17 cellular contexts compared by ENCODE assay signal in genomic region chr1:55650449-55650848, GRCh38.
A peak's percentile ranks its signal among the peaks of the same experiment; 100 is the strongest.
DNase-seq lines count a peak whose midpoint lies in the region; ATAC-seq and TF ChIP-seq lines count a peak whose summit lies in the region.
"Had no signal": no experiment of that assay in that cellular context is flagged by ENCODE, and none has a peak within 500 bp of the region (broad histone marks: within the 10 kb centered on the region; RNA-seq: fewer than 3 reads in every experiment).

No MANE protein-coding gene starts in this region.

- peaks cover 1% of the 10 kb centered on the region for H3K27me3 Mint-ChIP-seq in activated naive CD8-positive, alpha-beta T cell treated with anti-CD3 and anti-CD28 coated beads, Interleukin-2, amount 50 U/mL, for 24 hours
- H3K27me3 Mint-ChIP-seq: CD4-positive, CD25-positive, alpha-beta regulatory T cell had no signal

- no peak for TF ChIP-seq CTCF in AG10803 (conservative IDR thresholded peaks at IDR 0.05; ENCODE audit: low read length)
- no peak for TF ChIP-seq CTCF in ascending aorta (IDR thresholded peaks at IDR 0.05)

- H3K27ac Mint-ChIP-seq in activated naive CD8-positive, alpha-beta T cell treated with anti-CD3 and anti-CD28 coated beads, Interleukin-2, amount 50 U/mL, for 24 hours: no peak overlapping the region
- H3K27ac Mint-ChIP-seq: CD4-positive, CD25-positive, alpha-beta regulatory T cell had no signal

- H3K27me3 ChIP-seq in ascending aorta: no peaks in the 10 kb centered on the region

- H3K36me3 ChIP-seq in ascending aorta: no peaks in the 10 kb centered on the region

- H3K4me3 ChIP-seq in AG10803 (ENCODE audit: low read length): no peak overlapping the region
- H3K4me3 ChIP-seq in ascending aorta: no peak overlapping the region
- H3K4me3 ChIP-seq: PC-9 had no signal

- H3K27ac ChIP-seq in ascending aorta: peak overlapping the region; percentile 51 to 62
- H3K27ac ChIP-seq: PC-9 had no signal

- no peaks in the 10 kb centered on the region for H3K4me1 Mint-ChIP-seq in activated naive CD8-positive, alpha-beta T cell treated with anti-CD3 and anti-CD28 coated beads, Interleukin-2, amount 50 U/mL, for 24 hours
- H3K4me1 Mint-ChIP-seq: CD4-positive, CD25-positive, alpha-beta regulatory T cell had no signal

- DNase-seq in AG10803 (ENCODE audit: low read depth): peak; percentile 44
- DNase-seq in ascending aorta (ENCODE audit: low spot score in 2 of 2): no peak
- peak; percentile 60 for DNase-seq in fibroblast of gingiva (ENCODE audit: low read depth)
- peak; percentile 19 for DNase-seq in pons (ENCODE audit: low spot score)
- no peak for DNase-seq in NCI-H128 (lab: John Stamatoyannopoulos, UW; ENCODE audit: unreplicated experiment)
- DNase-seq in activated naive CD8-positive, alpha-beta T cell treated with anti-CD3 and anti-CD28 coated beads, Interleukin-2, amount 50 U/mL, for 24 hours: no peak
- no peak for DNase-seq in hepatic stellate cell (ENCODE audit: low spot score)
- no peak for DNase-seq in mesenteric fat pad (ENCODE audit: low spot score)
- DNase-seq: AML-193; CD4-positive, CD25-positive, alpha-beta regulatory T cell; DMS79; MV-4-11; NCI-H1436 treated with DMSO at 0.1 percent for 48 hours; NCI-H345; NCI-H69; PC-9 had no signal

- no peaks in the 10 kb centered on the region for H3K9me3 ChIP-seq in ascending aorta

- no peaks in the 10 kb centered on the region for H3K9me3 Mint-ChIP-seq in activated naive CD8-positive, alpha-beta T cell treated with anti-CD3 and anti-CD28 coated beads, Interleukin-2, amount 50 U/mL, for 24 hours

- no peaks in the 10 kb centered on the region for H3K36me3 Mint-ChIP-seq in activated naive CD8-positive, alpha-beta T cell treated with anti-CD3 and anti-CD28 coated beads, Interleukin-2, amount 50 U/mL, for 24 hours (ENCODE audit: low read depth)
- H3K36me3 Mint-ChIP-seq: CD4-positive, CD25-positive, alpha-beta regulatory T cell had no signal

- no peak for ATAC-seq in activated naive CD8-positive, alpha-beta T cell treated with anti-CD3 and anti-CD28 coated beads, Interleukin-2, amount 50 U/mL, for 24 hours
- ATAC-seq: HCT116 had no signal

- peaks cover 0 to 6% of the 10 kb centered on the region in 2 donors for H3K4me1 ChIP-seq in ascending aorta

- intact Hi-C loops in ascending aorta (cut with DNase I): no loop called here

- no peak overlapping the region for H3K4me3 Mint-ChIP-seq in activated naive CD8-positive, alpha-beta T cell treated with anti-CD3 and anti-CD28 coated beads, Interleukin-2, amount 50 U/mL, for 24 hours
- H3K4me3 Mint-ChIP-seq: CD4-positive, CD25-positive, alpha-beta regulatory T cell had no signal

Comparison
In these comparisons a context has a peak if more than half of its experiments do, and no peak if none do; other contexts are left out.
1. DNase-seq: peak in AG10803 (single experiment), fibroblast of gingiva (single experiment) and pons (single experiment); none in ascending aorta (0 of 2), NCI-H128 (single experiment), activated naive CD8-positive, alpha-beta T cell treated with anti-CD3 and anti-CD28 coated beads, Interleukin-2, amount 50 U/mL, for 24 hours (single experiment), hepatic stellate cell (single experiment) and mesenteric fat pad (single experiment).